Comparison of ENCODE assay signal across 9 cellular contexts in genomic region chr19:50743537-50743936, GRCh38. TPM values are rescaled to one million over a fixed set of nuclear protein-coding genes. Genes with fewer than 3 reads are reported as not detected.
"Had no signal": no experiment of that assay in that cellular context is flagged by ENCODE, and none has a peak within 500 bp of the region (broad histone marks: within the 10 kb centered on the region; RNA-seq: fewer than 3 reads in every experiment).

No MANE protein-coding gene starts in this region.

- FAIRE-seq: G401.6, GM12878, GM12891, GM12892, GM18507, GM19239 had no signal

- ATAC-seq: GM12878 had no signal

- DNase-seq: GDM1, GF-D8 had no signal

- H3K4me3 ChIP-seq: GM12878 had no signal

RNA-seq across cellular contexts. Expression of gene CLEC11A, which starts 20.4 kb away (rescaled TPM):
- total RNA-seq: GM12878 had no signal
- polyA plus RNA-seq: GM12878 had no signal

RNA-seq across cellular contexts. Expression of gene SHANK1, which starts 23.9 kb away (rescaled TPM):
- total RNA-seq: GM12878 had no signal
- polyA plus RNA-seq: GM12878 had no signal

RNA-seq across cellular contexts. Expression of gene GPR32, which starts 26.7 kb away (rescaled TPM):
- total RNA-seq: G401, GM12878 had no signal
- polyA plus RNA-seq: GM12878 had no signal

RNA-seq across cellular contexts. Expression of gene ACP4, which starts 46.7 kb away (rescaled TPM):
- total RNA-seq: G401, GM12878 had no signal
- polyA plus RNA-seq: GM12878 had no signal
